24 cellular contexts compared by ENCODE assay signal in genomic region chr15:37973856-37974255, GRCh38. TPM values are rescaled to one million over a fixed set of nuclear protein-coding genes. Genes with fewer than 3 reads are reported as not detected.
A peak's percentile ranks its signal among the peaks of the same experiment; 100 is the strongest.
DNase-seq lines count a peak whose midpoint lies in the region; ATAC-seq and TF ChIP-seq lines count a peak whose summit lies in the region.
"Had no signal": no experiment of that assay in that cellular context is flagged by ENCODE, and none has a peak within 500 bp of the region (broad histone marks: within the 10 kb centered on the region; RNA-seq: fewer than 3 reads in every experiment).

No MANE protein-coding gene starts in this region.

- TF ChIP-seq CTCF in AG10803 (conservative IDR thresholded peaks at IDR 0.05; ENCODE audit: low read length) (no peak), choroid plexus epithelial cell (conservative IDR thresholded peaks at IDR 0.05; ENCODE audit: low read depth, low read length) (no peak), fibroblast of the aortic adventitia (IDR thresholded peaks at IDR 0.05; ENCODE audit: insufficient read depth, low read length) (no peak)

- intact Hi-C loops in left colon (cut with DNase I, micrococcal nuclease): no loop called here

- DNase-seq in AG10803 (ENCODE audit: low read depth) (peak; percentile 4), LHCN-M2 (ENCODE audit: low read depth) (peak; percentile 35), choroid plexus epithelial cell (ENCODE audit: low read depth) (peak; percentile 42), fibroblast of the aortic adventitia (ENCODE audit: low read depth) (peak; percentile 20), hippocampal formation (lab: John Stamatoyannopoulos, UW) (no peak), left colon (no peak), DMS79 treated with DMSO at 0.1 percent for 48 hours (lab: John Stamatoyannopoulos, UW) (no peak)
- DNase-seq: 8988T; AML-193; C1 segment of cervical spinal cord; CD8-positive, alpha-beta memory T cell; DMS53; H9; KG1; MV-4-11; NCI-H1105 treated with DMSO at 0.1 percent for 48 hours; NCI-H2029 treated with DMSO at 0.1 percent for 48 hours; NCI-H446; NCI-H526; OCI-M1; Right ventricle myocardium superior had no signal

- no peak for ATAC-seq in left colon
- ATAC-seq in GM21619 (IDR thresholded peaks at IDR 0.05; ENCODE audit: unreplicated experiment): no peak

- H3K4me3 ChIP-seq in AG10803 (ENCODE audit: low read length) (no peak overlapping the region), choroid plexus epithelial cell (ENCODE audit: low read depth, low read length) (no peak overlapping the region), fibroblast of the aortic adventitia (ENCODE audit: low read depth, low read length) (no peak overlapping the region)

RNA-seq across cellular contexts. Expression of gene TMCO5A, which starts 39.4 kb away (rescaled TPM):
- total RNA-seq in LHCN-M2 (2014; rRNA removed) (not detected in 2 replicates), fibroblast of the aortic adventitia (ENCODE audit: low replicate concordance) (0.49 TPM in 1 of 2 replicates, not detected in the other), left colon (not detected)
- not detected for polyA plus RNA-seq in LHCN-M2 (2012)
- total RNA-seq: CD8-positive, alpha-beta memory T cell; H9; HT-29; Right ventricle myocardium superior; SK-MEL-5 had no signal
- polyA plus RNA-seq: CD8-positive, alpha-beta memory T cell had no signal

Comparison
In these comparisons a context has a peak if more than half of its experiments do, and no peak if none do; other contexts are left out.
1. DNase-seq: peak in AG10803 (single experiment), LHCN-M2 (single experiment), choroid plexus epithelial cell (single experiment) and fibroblast of the aortic adventitia (single experiment); none in hippocampal formation (0 of 2), left colon (0 of 2) and DMS79 treated with DMSO at 0.1 percent for 48 hours (single experiment).